ENCODE assay signal across 1 cellular context in the genomic region with DNA sequence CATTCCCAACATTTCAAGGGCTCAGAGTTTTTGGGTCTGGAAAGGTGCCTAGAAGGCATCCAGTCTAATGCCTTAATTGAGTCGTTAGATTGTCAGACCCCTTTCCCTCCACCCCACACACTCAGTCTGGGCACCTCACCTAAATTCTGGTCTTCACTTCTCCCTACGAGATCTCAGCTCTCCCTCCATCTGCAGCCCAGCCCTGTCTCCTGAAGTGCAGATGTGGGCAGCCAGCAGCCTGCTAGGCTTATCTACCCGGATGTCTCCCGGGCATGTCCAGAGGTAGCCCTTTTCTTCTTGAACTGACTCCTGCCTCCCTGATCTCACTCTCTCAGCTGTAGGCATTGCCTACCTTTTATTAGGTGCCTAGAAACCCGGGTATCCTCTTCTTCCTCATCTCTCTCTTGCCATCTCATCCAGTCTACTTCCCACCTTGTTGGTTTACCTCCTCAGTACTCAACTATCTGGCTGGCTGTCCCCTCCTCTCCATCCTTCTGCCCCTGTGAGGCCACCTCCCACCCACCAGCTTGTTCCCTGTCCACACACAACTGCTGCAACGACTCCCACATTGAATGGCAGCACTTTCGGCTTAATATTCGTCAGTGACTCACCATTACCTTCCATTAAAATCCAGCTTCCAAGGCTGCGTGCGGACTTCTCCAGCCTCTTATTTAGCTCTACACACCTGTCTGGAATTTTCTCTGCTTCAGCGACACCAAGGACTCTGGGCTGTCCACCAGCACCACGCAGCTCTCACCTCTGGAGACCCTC.
TF ChIP-seq lines count a peak whose summit lies in the region.

No MANE protein-coding gene starts in this region.

TF ChIP-seq in neural cell, 6 proteins besides CTCF, POLR2A, EP300 and RAD21:
- TF ChIP-seq, protein P1, sequence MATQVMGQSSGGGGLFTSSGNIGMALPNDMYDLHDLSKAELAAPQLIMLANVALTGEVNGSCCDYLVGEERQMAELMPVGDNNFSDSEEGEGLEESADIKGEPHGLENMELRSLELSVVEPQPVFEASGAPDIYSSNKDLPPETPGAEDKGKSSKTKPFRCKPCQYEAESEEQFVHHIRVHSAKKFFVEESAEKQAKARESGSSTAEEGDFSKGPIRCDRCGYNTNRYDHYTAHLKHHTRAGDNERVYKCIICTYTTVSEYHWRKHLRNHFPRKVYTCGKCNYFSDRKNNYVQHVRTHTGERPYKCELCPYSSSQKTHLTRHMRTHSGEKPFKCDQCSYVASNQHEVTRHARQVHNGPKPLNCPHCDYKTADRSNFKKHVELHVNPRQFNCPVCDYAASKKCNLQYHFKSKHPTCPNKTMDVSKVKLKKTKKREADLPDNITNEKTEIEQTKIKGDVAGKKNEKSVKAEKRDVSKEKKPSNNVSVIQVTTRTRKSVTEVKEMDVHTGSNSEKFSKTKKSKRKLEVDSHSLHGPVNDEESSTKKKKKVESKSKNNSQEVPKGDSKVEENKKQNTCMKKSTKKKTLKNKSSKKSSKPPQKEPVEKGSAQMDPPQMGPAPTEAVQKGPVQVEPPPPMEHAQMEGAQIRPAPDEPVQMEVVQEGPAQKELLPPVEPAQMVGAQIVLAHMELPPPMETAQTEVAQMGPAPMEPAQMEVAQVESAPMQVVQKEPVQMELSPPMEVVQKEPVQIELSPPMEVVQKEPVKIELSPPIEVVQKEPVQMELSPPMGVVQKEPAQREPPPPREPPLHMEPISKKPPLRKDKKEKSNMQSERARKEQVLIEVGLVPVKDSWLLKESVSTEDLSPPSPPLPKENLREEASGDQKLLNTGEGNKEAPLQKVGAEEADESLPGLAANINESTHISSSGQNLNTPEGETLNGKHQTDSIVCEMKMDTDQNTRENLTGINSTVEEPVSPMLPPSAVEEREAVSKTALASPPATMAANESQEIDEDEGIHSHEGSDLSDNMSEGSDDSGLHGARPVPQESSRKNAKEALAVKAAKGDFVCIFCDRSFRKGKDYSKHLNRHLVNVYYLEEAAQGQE (IDR thresholded peaks at IDR 0.05; ENCODE audit: borderline replicate concordance) = no peak
